ENCODE assay signal across 8 cellular contexts in the genomic region with DNA sequence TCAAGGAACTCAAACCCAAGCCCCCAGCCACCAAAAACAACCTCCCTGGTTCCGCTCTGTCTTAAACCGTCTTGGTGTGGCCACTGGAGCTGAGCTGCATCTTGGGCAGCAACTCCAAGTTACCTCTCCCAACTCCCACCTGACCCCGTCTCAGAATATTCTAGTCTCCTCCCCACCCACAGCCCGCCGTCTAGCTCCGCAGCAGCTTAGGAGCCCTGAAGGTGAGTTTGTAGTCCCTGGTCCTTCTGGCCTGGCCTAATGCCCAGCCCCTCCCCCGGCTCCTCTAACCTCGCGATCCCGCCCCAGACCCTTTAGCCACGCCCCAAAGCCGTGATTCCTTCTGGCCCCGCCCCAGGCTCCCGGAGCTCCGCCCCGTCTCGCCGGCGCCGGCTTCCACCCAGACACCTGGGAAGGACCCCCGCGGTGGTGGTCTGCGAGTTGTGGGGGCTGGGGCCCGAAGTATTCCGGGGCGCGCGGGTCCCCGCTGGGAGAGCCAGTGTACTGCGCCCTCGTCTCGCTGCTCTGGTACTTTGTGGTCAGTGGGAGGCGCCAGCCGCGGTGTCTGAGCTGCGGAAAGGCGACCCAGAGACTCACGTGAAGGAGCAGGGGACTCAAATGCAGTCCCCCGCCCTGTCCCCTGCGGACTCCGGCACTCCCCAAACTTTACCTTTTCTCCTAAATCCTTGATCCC. TPM values are rescaled to one million over a fixed set of nuclear protein-coding genes. Genes with fewer than 3 reads are reported as not detected.
DNase-seq lines count a peak whose midpoint lies in the region; ATAC-seq and TF ChIP-seq lines count a peak whose summit lies in the region.

No MANE protein-coding gene starts in this region.

- in situ Hi-C loops in GM13977 (cut with MboI; ENCODE audit: low pct_unique_long_range_greater_than_20kb, low sequenced_read_pairs, unreplicated experiment): no loop called here

- CTCF ChIA-PET in activated CD8-positive, alpha-beta T cell treated with anti-CD3 and anti-CD28 coated beads, Interleukin-2, amount 10 ng/mL, durations not matched to agents 7 days and 5 days (lab: Charles Lee): interaction anchor here (1.7 to 5.8 kb wide), 3 partner anchors 21 to 78 kb away, joined by 8 to 32 read pairs (median 26); partner anchors contain the start of genes GYS1 and RUVBL2
- CTCF ChIA-PET in naive thymus-derived CD4-positive, alpha-beta T cell (lab: Charles Lee): interaction anchor here (0.7 to 2.6 kb wide), 2 partner anchors 9 to 19 kb away, joined by 3 to 11 read pairs; no protein-coding TSS in a partner anchor

- H3K27me3 ChIP-seq in naive thymus-derived CD4-positive, alpha-beta T cell (ENCODE audit: control insufficient read depth in 2 of 2, insufficient read depth in 2 of 2, low read length in 2 of 2): no peaks in the 10 kb centered on the region

- H3K9me3 ChIP-seq in naive thymus-derived CD4-positive, alpha-beta T cell (ENCODE audit: control insufficient read depth in 2 of 3, low read length in 3 of 3): no peaks in the 10 kb centered on the region

- peaks cover 7% of the 10 kb centered on the region for H3K36me3 Mint-ChIP-seq in activated CD8-positive, alpha-beta T cell treated with anti-CD3 and anti-CD28 coated beads, Interleukin-2, amount 10 ng/mL, durations not matched to agents 7 days and 5 days (ENCODE audit: low read depth)
- no peaks in the 10 kb centered on the region for H3K36me3 Mint-ChIP-seq in endothelial cell (ENCODE audit: low read depth, unreplicated experiment)
- H3K36me3 Mint-ChIP-seq in naive thymus-derived CD4-positive, alpha-beta T cell: peaks cover 0 to 1% (median 0%) of the 10 kb centered on the region in 5 donors

- peak; percentile 32 for ATAC-seq in activated CD8-positive, alpha-beta T cell treated with anti-CD3 and anti-CD28 coated beads, Interleukin-2, amount 10 ng/mL, durations not matched to agents 7 days and 5 days
- ATAC-seq in naive thymus-derived CD4-positive, alpha-beta T cell: peak; percentile 65
- ATAC-seq in stimulated activated naive CD8-positive, alpha-beta T cell treated with anti-CD3 and anti-CD28 coated beads, Interleukin-15, amount 100 ng/mL, for 72 hours: peak; percentile 44
- ATAC-seq in GM18519 (IDR thresholded peaks at IDR 0.05; ENCODE audit: low FRiP score, unreplicated experiment) (no peak), GM19324 (IDR thresholded peaks at IDR 0.05; ENCODE audit: low FRiP score, unreplicated experiment) (no peak)

- peaks cover 0 to 13% (median 0%) of the 10 kb centered on the region in 3 experiments for H3K36me3 ChIP-seq in naive thymus-derived CD4-positive, alpha-beta T cell (ENCODE audit: control insufficient read depth in 2 of 3, insufficient read depth in 3 of 3, low read length in 3 of 3)

- intact Hi-C loops in naive thymus-derived CD4-positive, alpha-beta T cell (cut with micrococcal nuclease): loop anchor here (2.0 to 5.0 kb wide), 3 partner anchors 27 to 128 kb away; partner anchors contain the start of genes GYS1 (in 2 of the 2), RUVBL2 (in 2 of the 2) and CGB7 (in 1 of the 2)

- DNase-seq in GM13977 (ENCODE audit: low spot score) (peak; percentile 85), NCI-H2171 treated with DMSO at 0.1 percent for 48 hours (lab: John Stamatoyannopoulos, UW) (peak; percentile 22), endothelial cell (ENCODE audit: low spot score) (peak; percentile 71)
- DNase-seq in activated CD8-positive, alpha-beta T cell treated with anti-CD3 and anti-CD28 coated beads, Interleukin-2, amount 10 ng/mL, durations not matched to agents 7 days and 5 days: peak; percentile 64
- DNase-seq in naive thymus-derived CD4-positive, alpha-beta T cell: peak; percentile 33 to 76 (median 55)
- peak; percentile 54 to 64 for DNase-seq in stimulated activated naive CD8-positive, alpha-beta T cell treated with anti-CD3 and anti-CD28 coated beads, Interleukin-15, amount 100 ng/mL, for 72 hours

- H3K27ac Mint-ChIP-seq in activated CD8-positive, alpha-beta T cell treated with anti-CD3 and anti-CD28 coated beads, Interleukin-2, amount 10 ng/mL, durations not matched to agents 7 days and 5 days: peak overlapping the region; percentile 30
- H3K27ac Mint-ChIP-seq in endothelial cell (ENCODE audit: unreplicated experiment): peak overlapping the region; percentile 26
- peak overlapping the region in 7 of 9 donors; percentile 36 to 81 (median 66) for H3K27ac Mint-ChIP-seq in naive thymus-derived CD4-positive, alpha-beta T cell
- H3K27ac Mint-ChIP-seq in stimulated activated naive CD8-positive, alpha-beta T cell treated with anti-CD3 and anti-CD28 coated beads, Interleukin-15, amount 100 ng/mL, for 72 hours: peak overlapping the region in 1 of 2 donors; percentile 88

- peaks cover 39% of the 10 kb centered on the region for H3K4me1 Mint-ChIP-seq in activated CD8-positive, alpha-beta T cell treated with anti-CD3 and anti-CD28 coated beads, Interleukin-2, amount 10 ng/mL, durations not matched to agents 7 days and 5 days (ENCODE audit: low read depth)
- H3K4me1 Mint-ChIP-seq in endothelial cell (ENCODE audit: unreplicated experiment): peaks cover 4% of the 10 kb centered on the region
- peaks cover 7 to 22% (median 18%) of the 10 kb centered on the region in 7 donors for H3K4me1 Mint-ChIP-seq in naive thymus-derived CD4-positive, alpha-beta T cell
- H3K4me1 Mint-ChIP-seq in stimulated activated naive CD8-positive, alpha-beta T cell treated with anti-CD3 and anti-CD28 coated beads, Interleukin-15, amount 100 ng/mL, for 72 hours: peaks cover 33% of the 10 kb centered on the region

- peak overlapping the region; percentile 76 for H3K4me3 ChIP-seq in naive thymus-derived CD4-positive, alpha-beta T cell (ENCODE audit: low read length)

- peaks cover 0 to 4% of the 10 kb centered on the region in 2 donors for H3K4me1 ChIP-seq in naive thymus-derived CD4-positive, alpha-beta T cell (ENCODE audit: control insufficient read depth in 2 of 2, insufficient read depth in 2 of 2, low read length in 2 of 2)

- POLR2A ChIA-PET in activated CD8-positive, alpha-beta T cell treated with anti-CD3 and anti-CD28 coated beads, Interleukin-2, amount 10 ng/mL, durations not matched to agents 7 days and 5 days (lab: Charles Lee): interaction anchor here (1.1 kb wide), 1 partner anchor 79 kb away, joined by 3 read pairs; no protein-coding TSS in a partner anchor
- POLR2A ChIA-PET in naive thymus-derived CD4-positive, alpha-beta T cell (lab: Charles Lee): interaction anchor here (1.1 kb wide), 1 partner anchor 26 kb away, joined by 6 read pairs; the partner anchor contains the start of genes GYS1 and RUVBL2

- no peak overlapping the region for H3K27ac ChIP-seq in naive thymus-derived CD4-positive, alpha-beta T cell (ENCODE audit: low read depth, low read length)

- peaks cover 11% of the 10 kb centered on the region for H3K27me3 Mint-ChIP-seq in activated CD8-positive, alpha-beta T cell treated with anti-CD3 and anti-CD28 coated beads, Interleukin-2, amount 10 ng/mL, durations not matched to agents 7 days and 5 days (ENCODE audit: low read depth)
- H3K27me3 Mint-ChIP-seq in endothelial cell (ENCODE audit: unreplicated experiment): peaks cover 9% of the 10 kb centered on the region
- H3K27me3 Mint-ChIP-seq in naive thymus-derived CD4-positive, alpha-beta T cell: peaks cover 0 to 22% (median 0%) of the 10 kb centered on the region in 5 donors
- H3K27me3 Mint-ChIP-seq in stimulated activated naive CD8-positive, alpha-beta T cell treated with anti-CD3 and anti-CD28 coated beads, Interleukin-15, amount 100 ng/mL, for 72 hours: peaks cover 19% of the 10 kb centered on the region

- H3K9me3 Mint-ChIP-seq in activated CD8-positive, alpha-beta T cell treated with anti-CD3 and anti-CD28 coated beads, Interleukin-2, amount 10 ng/mL, durations not matched to agents 7 days and 5 days (ENCODE audit: insufficient read depth): no peaks in the 10 kb centered on the region
- H3K9me3 Mint-ChIP-seq in endothelial cell (ENCODE audit: unreplicated experiment): no peaks in the 10 kb centered on the region
- H3K9me3 Mint-ChIP-seq in naive thymus-derived CD4-positive, alpha-beta T cell: no peaks in the 10 kb centered on the region
- no peaks in the 10 kb centered on the region for H3K9me3 Mint-ChIP-seq in stimulated activated naive CD8-positive, alpha-beta T cell treated with anti-CD3 and anti-CD28 coated beads, Interleukin-15, amount 100 ng/mL, for 72 hours

- peak; percentile 21 for TF ChIP-seq CTCF in GM13977 (IDR thresholded peaks at IDR 0.05; ENCODE audit: extremely low read depth, insufficient read depth, missing control alignments)
- no peak for TF ChIP-seq CTCF in endothelial cell (IDR thresholded peaks at IDR 0.05; ENCODE audit: unreplicated experiment)

- H3K4me3 Mint-ChIP-seq in activated CD8-positive, alpha-beta T cell treated with anti-CD3 and anti-CD28 coated beads, Interleukin-2, amount 10 ng/mL, durations not matched to agents 7 days and 5 days: peak overlapping the region; percentile 72
- peak overlapping the region; percentile 75 for H3K4me3 Mint-ChIP-seq in endothelial cell (ENCODE audit: unreplicated experiment)
- H3K4me3 Mint-ChIP-seq in naive thymus-derived CD4-positive, alpha-beta T cell: peak overlapping the region; percentile 78 to 95 (median 90)
- H3K4me3 Mint-ChIP-seq in stimulated activated naive CD8-positive, alpha-beta T cell treated with anti-CD3 and anti-CD28 coated beads, Interleukin-15, amount 100 ng/mL, for 72 hours: peak overlapping the region; percentile 79 to 84

RNA-seq across cellular contexts. Expression of gene LHB, which starts 2.5 kb away (rescaled TPM):
- total RNA-seq in activated CD8-positive, alpha-beta T cell treated with anti-CD3 and anti-CD28 coated beads, Interleukin-2, amount 10 ng/mL, durations not matched to agents 7 days and 5 days: not detected
- 1.4 TPM for total RNA-seq in endothelial cell (ENCODE audit: unreplicated experiment)
- total RNA-seq in naive thymus-derived CD4-positive, alpha-beta T cell: not detected
- not detected for polyA plus RNA-seq in naive thymus-derived CD4-positive, alpha-beta T cell

RNA-seq across cellular contexts. Expression of gene CGB3, which starts 4.7 kb away (rescaled TPM):
- total RNA-seq in activated CD8-positive, alpha-beta T cell treated with anti-CD3 and anti-CD28 coated beads, Interleukin-2, amount 10 ng/mL, durations not matched to agents 7 days and 5 days: not detected
- not detected for total RNA-seq in endothelial cell (ENCODE audit: unreplicated experiment)
- total RNA-seq in naive thymus-derived CD4-positive, alpha-beta T cell: not detected
- polyA plus RNA-seq in naive thymus-derived CD4-positive, alpha-beta T cell: not detected

RNA-seq across cellular contexts. Expression of gene CGB2, which starts 12.3 kb away (rescaled TPM):
- total RNA-seq in activated CD8-positive, alpha-beta T cell treated with anti-CD3 and anti-CD28 coated beads, Interleukin-2, amount 10 ng/mL, durations not matched to agents 7 days and 5 days: not detected
- not detected for total RNA-seq in endothelial cell (ENCODE audit: unreplicated experiment)
- total RNA-seq in naive thymus-derived CD4-positive, alpha-beta T cell: not detected
- polyA plus RNA-seq in naive thymus-derived CD4-positive, alpha-beta T cell: not detected

RNA-seq across cellular contexts. Expression of gene CGB1, which starts 17.3 kb away (rescaled TPM):
- not detected for total RNA-seq in activated CD8-positive, alpha-beta T cell treated with anti-CD3 and anti-CD28 coated beads, Interleukin-2, amount 10 ng/mL, durations not matched to agents 7 days and 5 days
- total RNA-seq in endothelial cell (ENCODE audit: unreplicated experiment): not detected
- not detected for total RNA-seq in naive thymus-derived CD4-positive, alpha-beta T cell
- not detected for polyA plus RNA-seq in naive thymus-derived CD4-positive, alpha-beta T cell

RNA-seq across cellular contexts. Expression of gene CGB5, which starts 24.3 kb away (rescaled TPM):
- total RNA-seq in activated CD8-positive, alpha-beta T cell treated with anti-CD3 and anti-CD28 coated beads, Interleukin-2, amount 10 ng/mL, durations not matched to agents 7 days and 5 days: not detected
- not detected for total RNA-seq in endothelial cell (ENCODE audit: unreplicated experiment)
- not detected for total RNA-seq in naive thymus-derived CD4-positive, alpha-beta T cell
- polyA plus RNA-seq in naive thymus-derived CD4-positive, alpha-beta T cell: not detected

Comparison
In these comparisons a context has a peak if more than half of its experiments do, and no peak if none do; other contexts are left out.
1. DNase-seq: peak in every context shown above with its lines; median percentile 85 in GM13977; 71 in endothelial cell; 64 in activated CD8-positive, alpha-beta T cell treated with anti-CD3 and anti-CD28 coated beads, Interleukin-2, amount 10 ng/mL, durations not matched to agents 7 days and 5 days; 59 in stimulated activated naive CD8-positive, alpha-beta T cell treated with anti-CD3 and anti-CD28 coated beads, Interleukin-15, amount 100 ng/mL, for 72 hours; 55 in naive thymus-derived CD4-positive, alpha-beta T cell; 22 in NCI-H2171 treated with DMSO at 0.1 percent for 48 hours.
2. ATAC-seq: peak in activated CD8-positive, alpha-beta T cell treated with anti-CD3 and anti-CD28 coated beads, Interleukin-2, amount 10 ng/mL, durations not matched to agents 7 days and 5 days (single experiment), naive thymus-derived CD4-positive, alpha-beta T cell (single experiment) and stimulated activated naive CD8-positive, alpha-beta T cell treated with anti-CD3 and anti-CD28 coated beads, Interleukin-15, amount 100 ng/mL, for 72 hours (single experiment); none in GM18519 (single experiment) and GM19324 (single experiment).
3. Peak in every context shown above with its lines, with median percentiles within 50 percentile points of each other: H3K4me3 Mint-ChIP-seq.